In the genomic region with DNA sequence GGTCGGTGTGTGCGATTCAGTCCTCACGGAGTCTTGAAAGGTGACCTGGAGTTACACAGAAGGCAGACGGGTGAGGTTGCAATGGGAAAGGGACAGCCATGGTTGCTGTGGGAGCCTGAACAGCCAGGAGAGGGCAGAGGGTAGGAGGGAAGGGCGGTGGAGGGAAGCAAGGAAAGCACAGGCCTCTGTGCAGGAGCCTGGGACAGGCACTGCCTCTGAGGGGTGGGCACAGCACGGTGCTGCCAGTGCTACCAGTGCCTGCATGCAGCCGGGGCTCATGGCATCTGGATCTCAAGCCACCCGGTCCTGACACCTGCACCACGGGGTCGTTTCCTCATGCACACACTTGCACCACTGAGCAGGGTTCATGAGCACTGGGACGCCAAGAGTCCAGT, we compare ENCODE assay signal across 27 cellular contexts.
DNase-seq lines count a peak whose midpoint lies in the region; ATAC-seq and TF ChIP-seq lines count a peak whose summit lies in the region.
"Had no signal": no experiment of that assay in that cellular context is flagged by ENCODE, and none has a peak within 500 bp of the region (broad histone marks: within the 10 kb centered on the region; RNA-seq: fewer than 3 reads in every experiment).

No MANE protein-coding gene starts in this region.

- no peaks in the 10 kb centered on the region for H3K9me3 Mint-ChIP-seq in activated CD4-positive, alpha-beta T cell treated with anti-CD3 and anti-CD28 coated beads for 36 hours (ENCODE audit: low read depth)
- no peaks in the 10 kb centered on the region for H3K9me3 Mint-ChIP-seq in activated CD4-positive, alpha-beta T cell treated with anti-CD3 and anti-CD28 coated beads, Interleukin-2, amount 10 ng/mL, durations not matched to agents 24 days and 14 days
- H3K9me3 Mint-ChIP-seq: activated CD4-positive, alpha-beta T cell treated with anti-CD3 and anti-CD28 coated beads, Interleukin-2, amount 10 ng/mL, durations not matched to agents 7 days and 5 days; activated T-cell treated with anti-CD3 and anti-CD28 coated beads, Interleukin-2, amount 50 U/mL, for 72 hours; CD4-positive, CD25-positive, alpha-beta regulatory T cell; central memory CD8-positive, alpha-beta T cell; memory B cell; stimulated activated effector memory CD8-positive, alpha-beta T cell treated with anti-CD3 and anti-CD28 coated beads, Interleukin-12 subunit alpha, Interleukin-12 subunit beta, amount 100 ng/mL, for 72 hours; type B pancreatic cell had no signal

- H3K27ac ChIP-seq in right lobe of liver (no peak overlapping the region), tibial artery (no peak overlapping the region)
- H3K27ac ChIP-seq: esophagus squamous epithelium, foreskin keratinocyte had no signal

- H3K4me3 Mint-ChIP-seq in activated CD4-positive, alpha-beta T cell treated with anti-CD3 and anti-CD28 coated beads for 36 hours: no peak overlapping the region
- no peak overlapping the region for H3K4me3 Mint-ChIP-seq in activated CD4-positive, alpha-beta T cell treated with anti-CD3 and anti-CD28 coated beads, Interleukin-2, amount 10 ng/mL, durations not matched to agents 24 days and 14 days
- no peak overlapping the region for H3K4me3 Mint-ChIP-seq in T-helper 17 cell
- H3K4me3 Mint-ChIP-seq: activated CD4-positive, alpha-beta T cell treated with anti-CD3 and anti-CD28 coated beads, Interleukin-2, amount 10 ng/mL, durations not matched to agents 7 days and 5 days; activated T-cell treated with anti-CD3 and anti-CD28 coated beads, Interleukin-2, amount 50 U/mL, for 72 hours; CD4-positive, CD25-positive, alpha-beta regulatory T cell; central memory CD8-positive, alpha-beta T cell; IgD-negative memory B cell; memory B cell; stimulated activated effector memory CD8-positive, alpha-beta T cell treated with anti-CD3 and anti-CD28 coated beads, Interleukin-12 subunit alpha, Interleukin-12 subunit beta, amount 100 ng/mL, for 72 hours; type B pancreatic cell had no signal

- intact Hi-C loops in activated CD4-positive, alpha-beta T cell treated with anti-CD3 and anti-CD28 coated beads for 36 hours (cut with DNase I, micrococcal nuclease): no loop called here
- intact Hi-C loops in activated CD4-positive, alpha-beta T cell treated with anti-CD3 and anti-CD28 coated beads, Interleukin-2, amount 10 ng/mL, durations not matched to agents 24 days and 14 days (cut with micrococcal nuclease): no loop called here
- intact Hi-C loops in right lobe of liver (cut with DNase I) (no loop called here), tibial artery (cut with DNase I; ENCODE audit: low total_unique reads) (no loop called here), lower leg skin (cut with DNase I; ENCODE audit: low total_unique reads) (no loop called here)

- H3K36me3 ChIP-seq in right lobe of liver: no peaks in the 10 kb centered on the region
- H3K36me3 ChIP-seq in tibial artery: peaks cover 0 to 13% (median 4%) of the 10 kb centered on the region in 3 donors

- H3K4me1 ChIP-seq in right lobe of liver: no peaks in the 10 kb centered on the region
- no peaks in the 10 kb centered on the region for H3K4me1 ChIP-seq in tibial artery
- H3K4me1 ChIP-seq: esophagus squamous epithelium, foreskin keratinocyte had no signal

- H3K9me3 ChIP-seq in T-helper 17 cell (ENCODE audit: control insufficient read depth, low read length, poor library complexity, severe bottlenecking) (no peaks in the 10 kb centered on the region), right lobe of liver (no peaks in the 10 kb centered on the region), tibial artery (no peaks in the 10 kb centered on the region)
- H3K9me3 ChIP-seq: esophagus squamous epithelium had no signal

- no peak for ATAC-seq in activated CD4-positive, alpha-beta T cell treated with anti-CD3 and anti-CD28 coated beads for 36 hours
- ATAC-seq in T-helper 17 cell: no peak
- no peak for ATAC-seq in right lobe of liver
- no peak for ATAC-seq in GM21576 (IDR thresholded peaks at IDR 0.05; ENCODE audit: unreplicated experiment)
- ATAC-seq: activated T-cell treated with anti-CD3 and anti-CD28 coated beads, Interleukin-2, amount 50 U/mL, for 72 hours; foreskin keratinocyte; PC-3; Right ventricle myocardium inferior; stimulated activated effector memory CD8-positive, alpha-beta T cell treated with anti-CD3 and anti-CD28 coated beads, Interleukin-12 subunit alpha, Interleukin-12 subunit beta, amount 100 ng/mL, for 72 hours had no signal

- H3K27me3 Mint-ChIP-seq in activated CD4-positive, alpha-beta T cell treated with anti-CD3 and anti-CD28 coated beads for 36 hours: no peaks in the 10 kb centered on the region
- H3K27me3 Mint-ChIP-seq in activated CD4-positive, alpha-beta T cell treated with anti-CD3 and anti-CD28 coated beads, Interleukin-2, amount 10 ng/mL, durations not matched to agents 24 days and 14 days: no peaks in the 10 kb centered on the region
- H3K27me3 Mint-ChIP-seq in T-helper 17 cell: no peaks in the 10 kb centered on the region
- H3K27me3 Mint-ChIP-seq: activated CD4-positive, alpha-beta T cell treated with anti-CD3 and anti-CD28 coated beads, Interleukin-2, amount 10 ng/mL, durations not matched to agents 7 days and 5 days; CD4-positive, CD25-positive, alpha-beta regulatory T cell; central memory CD8-positive, alpha-beta T cell; IgD-negative memory B cell; memory B cell; type B pancreatic cell had no signal

- H3K27me3 ChIP-seq in right lobe of liver (no peaks in the 10 kb centered on the region), tibial artery (no peaks in the 10 kb centered on the region)
- H3K27me3 ChIP-seq: esophagus squamous epithelium, foreskin keratinocyte had no signal

- WGBS in right lobe of liver (ENCODE audit: insufficient coverage, low coverage, low lambda C conversion rate, missing lambda C conversion rate): 94% methylated on average over 5 of the region's 11 CpGs
- 85 to 92% methylated on average over 11 of the region's 11 CpGs for WGBS in lower leg skin, 2 donors

- no peaks in the 10 kb centered on the region for H3K4me1 Mint-ChIP-seq in activated CD4-positive, alpha-beta T cell treated with anti-CD3 and anti-CD28 coated beads for 36 hours
- no peaks in the 10 kb centered on the region for H3K4me1 Mint-ChIP-seq in activated CD4-positive, alpha-beta T cell treated with anti-CD3 and anti-CD28 coated beads, Interleukin-2, amount 10 ng/mL, durations not matched to agents 24 days and 14 days
- peaks cover 12% of the 10 kb centered on the region for H3K4me1 Mint-ChIP-seq in T-helper 17 cell
- H3K4me1 Mint-ChIP-seq: activated CD4-positive, alpha-beta T cell treated with anti-CD3 and anti-CD28 coated beads, Interleukin-2, amount 10 ng/mL, durations not matched to agents 7 days and 5 days; central memory CD8-positive, alpha-beta T cell had no signal

- TF ChIP-seq POLR2A in right lobe of liver (IDR thresholded peaks at IDR 0.05): no peak
- TF ChIP-seq POLR2A in lower leg skin (IDR thresholded peaks at IDR 0.05): no peak

- CTCF ChIA-PET in activated CD4-positive, alpha-beta T cell treated with anti-CD3 and anti-CD28 coated beads for 36 hours (lab: Charles Lee): no interaction called here

- no peak overlapping the region for H3K27ac Mint-ChIP-seq in activated CD4-positive, alpha-beta T cell treated with anti-CD3 and anti-CD28 coated beads for 36 hours
- no peak overlapping the region for H3K27ac Mint-ChIP-seq in activated CD4-positive, alpha-beta T cell treated with anti-CD3 and anti-CD28 coated beads, Interleukin-2, amount 10 ng/mL, durations not matched to agents 24 days and 14 days
- no peak overlapping the region for H3K27ac Mint-ChIP-seq in T-helper 17 cell
- H3K27ac Mint-ChIP-seq: activated CD4-positive, alpha-beta T cell treated with anti-CD3 and anti-CD28 coated beads, Interleukin-2, amount 10 ng/mL, durations not matched to agents 7 days and 5 days; activated T-cell treated with anti-CD3 and anti-CD28 coated beads, Interleukin-2, amount 50 U/mL, for 72 hours; memory B cell; stimulated activated effector memory CD8-positive, alpha-beta T cell treated with anti-CD3 and anti-CD28 coated beads, Interleukin-12 subunit alpha, Interleukin-12 subunit beta, amount 100 ng/mL, for 72 hours; type B pancreatic cell had no signal

- peaks cover 1% of the 10 kb centered on the region for H3K36me3 Mint-ChIP-seq in activated CD4-positive, alpha-beta T cell treated with anti-CD3 and anti-CD28 coated beads for 36 hours (ENCODE audit: low read depth)
- H3K36me3 Mint-ChIP-seq in activated CD4-positive, alpha-beta T cell treated with anti-CD3 and anti-CD28 coated beads, Interleukin-2, amount 10 ng/mL, durations not matched to agents 24 days and 14 days (ENCODE audit: low read depth): no peaks in the 10 kb centered on the region
- H3K36me3 Mint-ChIP-seq in T-helper 17 cell (ENCODE audit: low read depth): peaks cover 2% of the 10 kb centered on the region
- H3K36me3 Mint-ChIP-seq: type B pancreatic cell had no signal

- POLR2A ChIA-PET in activated CD4-positive, alpha-beta T cell treated with anti-CD3 and anti-CD28 coated beads for 36 hours (lab: Charles Lee): no interaction called here

- TF ChIP-seq CTCF in right lobe of liver (IDR thresholded peaks at IDR 0.05) (no peak), tibial artery (IDR thresholded peaks at IDR 0.05) (no peak), lower leg skin (IDR thresholded peaks at IDR 0.05) (no peak)

- H3K4me3 ChIP-seq in right lobe of liver (no peak overlapping the region), tibial artery (no peak overlapping the region), lower leg skin (ENCODE audit: low read depth, poor library complexity, severe bottlenecking) (no peak overlapping the region)
- H3K4me3 ChIP-seq: esophagus squamous epithelium had no signal

- peak; percentile 1 for DNase-seq in activated CD4-positive, alpha-beta T cell treated with anti-CD3 and anti-CD28 coated beads for 36 hours
- DNase-seq in activated CD4-positive, alpha-beta T cell treated with anti-CD3 and anti-CD28 coated beads, Interleukin-2, amount 10 ng/mL, durations not matched to agents 24 days and 14 days: no peak
- DNase-seq in T-helper 17 cell (peak in 2 of 3 donors; percentile 2 to 3), right lobe of liver (peak in 2 of 3 donors; percentile 37 to 42), tibial artery (peak; percentile 14 to 49), lower leg skin (ENCODE audit: low spot score in 2 of 2) (no peak), occipital lobe (lab: John Stamatoyannopoulos, UW) (no peak)
- DNase-seq: 8988T; activated CD4-positive, alpha-beta T cell treated with anti-CD3 and anti-CD28 coated beads, Interleukin-2, amount 10 ng/mL, durations not matched to agents 7 days and 5 days; activated T-cell treated with anti-CD3 and anti-CD28 coated beads, Interleukin-2, amount 50 U/mL, for 72 hours; Calu3; CD4-positive, CD25-positive, alpha-beta regulatory T cell; esophagus squamous epithelium; foreskin keratinocyte; GDM1; NCI-H146; NCI-H345; NCI-H69; PC-3; stimulated activated CD4-positive, alpha-beta T cell treated with anti-CD3 and anti-CD28 coated beads, Interleukin-15, amount 100 ng/mL, for 24 hours had no signal

Comparison
In these comparisons a context has a peak if more than half of its experiments do, and no peak if none do; other contexts are left out.
1. DNase-seq: peak in activated CD4-positive, alpha-beta T cell treated with anti-CD3 and anti-CD28 coated beads for 36 hours (single experiment), T-helper 17 cell (2 of 3), right lobe of liver (2 of 3) and tibial artery (2 of 2); none in activated CD4-positive, alpha-beta T cell treated with anti-CD3 and anti-CD28 coated beads, Interleukin-2, amount 10 ng/mL, durations not matched to agents 24 days and 14 days (single experiment), lower leg skin (0 of 2) and occipital lobe (single experiment).